Comparison of ENCODE assay signal across 1 cellular context in genomic region chrX:47193475-47194241, GRCh38.
TF ChIP-seq lines count a peak whose summit lies in the region.

TSS of gene UBA1 (plus strand) at chrX:47193829. CDS start at chrX:47198803, 4,974 bp downstream.

TF ChIP-seq in K562, 482 proteins besides CTCF, POLR2A, EP300 and RAD21 (continued from another document):
- TF ChIP-seq ZNF395 (CRISPR knock-in tag; IDR thresholded peaks at IDR 0.05) (no peak), ZNF146 (CRISPR knock-in tag; IDR thresholded peaks at IDR 0.05; ENCODE audit: unreplicated experiment) (no peak), ZNF518B (CRISPR knock-in tag; IDR thresholded peaks at IDR 0.05) (no peak), TEAD4 (IDR thresholded peaks at IDR 0.05; ENCODE audit: low read length) (peak; percentile 59; the same call in 1 of the 2 replicates), TEAD4 (CRISPR knock-in tag; IDR thresholded peaks at IDR 0.05; ENCODE audit: borderline replicate concordance) (no peak), ZNF592 (IDR thresholded peaks at IDR 0.05) (no peak), ILK (tag; IDR thresholded peaks at IDR 0.05; ENCODE audit: borderline replicate concordance, low read depth) (no peak), KAT8 (IDR thresholded peaks at IDR 0.05; ENCODE audit: low read depth) (no peak; the same call in 1 of the 2 replicates), SREBF2 (CRISPR knock-in tag; IDR thresholded peaks at IDR 0.05) (no peak), SMAD4 (CRISPR knock-in tag; conservative IDR thresholded peaks at IDR 0.05) (0 out of 2 replicates have a peak, but pooled peaks have one; percentile 20), ZBTB43 (CRISPR knock-in tag; IDR thresholded peaks at IDR 0.05) (no peak), HDGF (IDR thresholded peaks at IDR 0.05) (no peak), SRSF3 (IDR thresholded peaks at IDR 0.05; ENCODE audit: insufficient read depth, low read length) (no peak), HDAC6 (IDR thresholded peaks at IDR 0.05; ENCODE audit: low read depth, low read length) (no peak), ZNF23 (CRISPR knock-in tag; IDR thresholded peaks at IDR 0.05) (no peak), ATF1 (CRISPR knock-in tag; IDR thresholded peaks at IDR 0.05) (no peak), ATF1 (tag; IDR thresholded peaks at IDR 0.05) (peak; percentile 38; the same call in 1 of the 2 replicates), KAT2B (IDR thresholded peaks at IDR 0.05; ENCODE audit: low read depth, low read length) (no peak), JUN (IDR thresholded peaks at IDR 0.05; ENCODE audit: borderline replicate concordance, low read depth, low read length) (peak; percentile 66; the same call in 1 of the 2 replicates), JUN (CRISPR knock-in tag; IDR thresholded peaks at IDR 0.05; ENCODE audit: borderline replicate concordance) (no peak), BDP1 (IDR thresholded peaks at IDR 0.05; ENCODE audit: insufficient read depth, insufficient read length) (no peak), ZNF655 (CRISPR knock-in tag; IDR thresholded peaks at IDR 0.05) (no peak), HDAC2 (IDR thresholded peaks at IDR 0.05) (peak; percentile 46; the same call in 1 of the 2 replicates), MAFG (tag; conservative IDR thresholded peaks at IDR 0.05) (no peak), ZNF696 (CRISPR knock-in tag; conservative IDR thresholded peaks at IDR 0.05) (no peak)
- TF ChIP-seq, protein P1, sequence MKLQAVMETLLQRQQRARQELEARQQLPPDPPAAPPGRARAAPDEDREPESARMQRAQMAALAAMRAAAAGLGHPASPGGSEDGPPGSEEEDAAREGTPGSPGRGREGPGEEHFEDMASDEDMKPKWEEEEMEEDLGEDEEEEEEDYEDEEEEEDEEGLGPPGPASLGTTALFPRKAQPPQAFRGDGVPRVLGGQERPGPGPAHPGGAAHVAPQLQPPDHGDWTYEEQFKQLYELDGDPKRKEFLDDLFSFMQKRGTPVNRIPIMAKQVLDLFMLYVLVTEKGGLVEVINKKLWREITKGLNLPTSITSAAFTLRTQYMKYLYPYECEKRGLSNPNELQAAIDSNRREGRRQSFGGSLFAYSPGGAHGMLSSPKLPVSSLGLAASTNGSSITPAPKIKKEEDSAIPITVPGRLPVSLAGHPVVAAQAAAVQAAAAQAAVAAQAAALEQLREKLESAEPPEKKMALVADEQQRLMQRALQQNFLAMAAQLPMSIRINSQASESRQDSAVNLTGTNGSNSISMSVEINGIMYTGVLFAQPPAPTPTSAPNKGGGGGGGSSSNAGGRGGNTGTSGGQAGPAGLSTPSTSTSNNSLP (IDR thresholded peaks at IDR 0.05; ENCODE audit: borderline replicate concordance, low read depth, low read length) = peak; percentile 28; the same call in 1 of the 2 replicates
- TF ChIP-seq, protein P2, sequence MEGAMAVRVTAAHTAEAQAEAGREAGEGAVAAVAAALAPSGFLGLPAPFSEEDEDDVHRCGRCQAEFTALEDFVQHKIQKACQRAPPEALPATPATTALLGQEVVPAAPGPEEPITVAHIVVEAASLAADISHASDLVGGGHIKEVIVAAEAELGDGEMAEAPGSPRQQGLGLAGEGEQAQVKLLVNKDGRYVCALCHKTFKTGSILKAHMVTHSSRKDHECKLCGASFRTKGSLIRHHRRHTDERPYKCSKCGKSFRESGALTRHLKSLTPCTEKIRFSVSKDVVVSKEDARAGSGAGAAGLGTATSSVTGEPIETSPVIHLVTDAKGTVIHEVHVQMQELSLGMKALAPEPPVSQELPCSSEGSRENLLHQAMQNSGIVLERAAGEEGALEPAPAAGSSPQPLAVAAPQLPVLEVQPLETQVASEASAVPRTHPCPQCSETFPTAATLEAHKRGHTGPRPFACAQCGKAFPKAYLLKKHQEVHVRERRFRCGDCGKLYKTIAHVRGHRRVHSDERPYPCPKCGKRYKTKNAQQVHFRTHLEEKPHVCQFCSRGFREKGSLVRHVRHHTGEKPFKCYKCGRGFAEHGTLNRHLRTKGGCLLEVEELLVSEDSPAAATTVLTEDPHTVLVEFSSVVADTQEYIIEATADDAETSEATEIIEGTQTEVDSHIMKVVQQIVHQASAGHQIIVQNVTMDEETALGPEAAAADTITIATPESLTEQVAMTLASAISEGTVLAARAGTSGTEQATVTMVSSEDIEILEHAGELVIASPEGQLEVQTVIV (CRISPR knock-in tag; IDR thresholded peaks at IDR 0.05; ENCODE audit: borderline replicate concordance) = no peak
